24 cellular contexts compared by ENCODE assay signal in the genomic region with DNA sequence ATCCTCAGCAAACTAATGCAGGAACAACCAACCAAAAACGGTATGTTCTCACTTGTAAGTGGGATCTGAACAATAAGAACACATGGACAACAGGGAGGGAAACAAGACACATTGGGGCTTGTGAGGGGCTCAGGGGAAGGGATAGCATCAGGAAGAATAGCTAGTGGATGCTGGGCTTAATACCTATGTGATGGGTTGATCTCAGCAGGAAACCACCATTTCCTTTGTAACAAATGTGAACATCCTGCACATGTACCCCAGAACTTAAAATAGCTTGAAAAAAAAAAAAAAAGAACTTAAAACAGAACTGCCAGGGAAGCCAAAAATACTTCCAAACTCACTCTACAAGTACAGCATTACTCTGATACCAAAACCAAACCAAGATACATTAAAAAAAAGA. TPM values are rescaled to one million over a fixed set of nuclear protein-coding genes. Genes with fewer than 3 reads are reported as not detected.
DNase-seq lines count a peak whose midpoint lies in the region; ATAC-seq, FAIRE-seq and TF ChIP-seq lines count a peak whose summit lies in the region.
"Had no signal": no experiment of that assay in that cellular context is flagged by ENCODE, and none has a peak within 500 bp of the region (broad histone marks: within the 10 kb centered on the region; RNA-seq: fewer than 3 reads in every experiment).

No MANE protein-coding gene starts in this region.

- H3K27ac ChIP-seq in MM.1S (ENCODE audit: low read length) (peak overlapping the region; percentile 42; the same call in 1 of the 2 replicates), small intestine (ENCODE audit: low read depth in 1 of 2, low read length in 1 of 2) (no peak overlapping the region)
- H3K27ac ChIP-seq: A549, esophagus squamous epithelium, psoas muscle, skin epidermis, uterus had no signal

- H3K4me1 Mint-ChIP-seq in activated T-cell treated with anti-CD3 and anti-CD28 coated beads, Interleukin-2, amount 50 U/mL, for 24 hours (ENCODE audit: low read depth), result peaks cover 27% of the 10 kb centered on the region
- peaks cover 28% of the 10 kb centered on the region for H3K4me1 Mint-ChIP-seq in activated naive CD8-positive, alpha-beta T cell treated with anti-CD3 and anti-CD28 coated beads, Interleukin-2, amount 50 U/mL, for 24 hours

- no peaks in the 10 kb centered on the region for H3K9me3 ChIP-seq in MM.1S (replicated peaks; ENCODE audit: insufficient read depth, low read length)
- H3K9me3 ChIP-seq in small intestine (ENCODE audit: control insufficient read depth, low read depth), result no peaks in the 10 kb centered on the region
- no peaks in the 10 kb centered on the region for H3K9me3 ChIP-seq in HAP-1
- H3K9me3 ChIP-seq: A549, esophagus squamous epithelium, psoas muscle, uterus had no signal

- no peaks in the 10 kb centered on the region for H4K20me1 ChIP-seq in MM.1S (ENCODE audit: insufficient read depth, low read length)

- WGBS in small intestine, 3 donors, result 59 to 71% (median 70%) methylated on average over 1 of the region's 1 CpG

- DNase-seq in activated T-cell treated with anti-CD3 and anti-CD28 coated beads, Interleukin-2, amount 50 U/mL, for 24 hours, result no peak
- no peak for DNase-seq in activated T-cell treated with anti-CD3 and anti-CD28 coated beads, Interleukin-2, amount 50 U/mL, for 48 hours
- DNase-seq in MM.1S, result peak; percentile 75
- no peak for DNase-seq in activated naive CD8-positive, alpha-beta T cell treated with anti-CD3 and anti-CD28 coated beads, Interleukin-2, amount 50 U/mL, for 24 hours
- peak; percentile 42 for DNase-seq in small intestine
- DNase-seq in HAP-1 (ENCODE audit: low spot score in 2 of 2), result no peak
- DNase-seq: activated CD8-positive, alpha-beta memory T cell treated with anti-CD3 and anti-CD28 coated beads for 24 hours; activated effector memory CD4-positive, alpha-beta T cell treated with Interleukin-2 at 50 U/mL for 16 hours; aorta; effector CD4-positive, alpha-beta T cell; esophagus squamous epithelium; left cardiac atrium; NCI-H1436; NCI-H2171; OCI-M1; psoas muscle; Right ventricle myocardium superior; stimulated activated CD4-positive, alpha-beta T cell treated with anti-CD3 and anti-CD28 coated beads, Interleukin-4, amount 100 ng/mL, for 1 hour; uterus had no signal

- no peaks in the 10 kb centered on the region for H3K9me2 ChIP-seq in MM.1S (replicated peaks; ENCODE audit: insufficient read depth, low read length)

- peaks cover 19% of the 10 kb centered on the region for H3K4me1 ChIP-seq in MM.1S (ENCODE audit: low read length)
- no peaks in the 10 kb centered on the region for H3K4me1 ChIP-seq in small intestine (ENCODE audit: control insufficient read depth in 2 of 2, insufficient read depth in 1 of 2, low read depth in 1 of 2, low read length in 1 of 2)
- no peaks in the 10 kb centered on the region for H3K4me1 ChIP-seq in HAP-1
- H3K4me1 ChIP-seq: A549, esophagus squamous epithelium, psoas muscle, uterus had no signal

- no peak for TF ChIP-seq CTCF in MM.1S (IDR thresholded peaks at IDR 0.05; ENCODE audit: low read length)

- peaks cover 2% of the 10 kb centered on the region for H3K36me3 Mint-ChIP-seq in activated T-cell treated with anti-CD3 and anti-CD28 coated beads, Interleukin-2, amount 50 U/mL, for 24 hours (ENCODE audit: low read depth)
- peaks cover 6% of the 10 kb centered on the region for H3K36me3 Mint-ChIP-seq in activated naive CD8-positive, alpha-beta T cell treated with anti-CD3 and anti-CD28 coated beads, Interleukin-2, amount 50 U/mL, for 24 hours (ENCODE audit: low read depth)
- H3K36me3 Mint-ChIP-seq: CD14-positive monocyte had no signal

- H3K4me3 ChIP-seq in MM.1S (ENCODE audit: low read length) (peak overlapping the region; percentile 21), small intestine (ENCODE audit: low read depth in 1 of 2, low read length in 2 of 2) (no peak overlapping the region), HAP-1 (no peak overlapping the region)
- H3K4me3 ChIP-seq: A549, esophagus squamous epithelium, psoas muscle, skin epidermis, uterus had no signal

- H3K36me3 ChIP-seq in MM.1S (replicated peaks; ENCODE audit: insufficient read depth, low read length) (no peaks in the 10 kb centered on the region), small intestine (ENCODE audit: control insufficient read depth in 2 of 2, insufficient read depth in 2 of 2, low read length in 2 of 2) (no peaks in the 10 kb centered on the region), HAP-1 (replicated peaks) (no peaks in the 10 kb centered on the region)
- H3K36me3 ChIP-seq: esophagus squamous epithelium, uterus had no signal

- no peaks in the 10 kb centered on the region for H3K27me3 ChIP-seq in MM.1S (replicated peaks; ENCODE audit: insufficient read depth, low read length)
- no peaks in the 10 kb centered on the region for H3K27me3 ChIP-seq in small intestine (ENCODE audit: control insufficient read depth in 2 of 2, insufficient read depth in 2 of 2, low read length in 2 of 2)
- no peaks in the 10 kb centered on the region for H3K27me3 ChIP-seq in HAP-1 (ENCODE audit: low read depth)
- H3K27me3 ChIP-seq: esophagus squamous epithelium, uterus had no signal

- peak overlapping the region; percentile 64 for H3K4me2 ChIP-seq in MM.1S (ENCODE audit: low read depth, low read length)
- H3K4me2 ChIP-seq: A549 had no signal

- H3K4me3 Mint-ChIP-seq in activated T-cell treated with anti-CD3 and anti-CD28 coated beads, Interleukin-2, amount 50 U/mL, for 24 hours, result no peak overlapping the region
- H3K4me3 Mint-ChIP-seq in activated naive CD8-positive, alpha-beta T cell treated with anti-CD3 and anti-CD28 coated beads, Interleukin-2, amount 50 U/mL, for 24 hours, result no peak overlapping the region
- H3K4me3 Mint-ChIP-seq: CD14-positive monocyte had no signal

- peak overlapping the region; percentile 11 for H3K27ac Mint-ChIP-seq in activated T-cell treated with anti-CD3 and anti-CD28 coated beads, Interleukin-2, amount 50 U/mL, for 24 hours
- peak overlapping the region; percentile 10 for H3K27ac Mint-ChIP-seq in activated naive CD8-positive, alpha-beta T cell treated with anti-CD3 and anti-CD28 coated beads, Interleukin-2, amount 50 U/mL, for 24 hours

- H3K9ac ChIP-seq in MM.1S (ENCODE audit: low read length), result no peak overlapping the region

- H3K79me2 ChIP-seq in MM.1S (ENCODE audit: low read length), result no peaks in the 10 kb centered on the region

- ATAC-seq in activated naive CD8-positive, alpha-beta T cell treated with anti-CD3 and anti-CD28 coated beads, Interleukin-2, amount 50 U/mL, for 24 hours, result no peak
- ATAC-seq in GM21447 (IDR thresholded peaks at IDR 0.05; ENCODE audit: unreplicated experiment) (no peak), HG03442 (IDR thresholded peaks at IDR 0.05; ENCODE audit: unreplicated experiment) (no peak)
- ATAC-seq: A549, left cardiac atrium, psoas muscle had no signal

- in situ Hi-C loops in HAP-1 (cut with MboI; ENCODE audit: low sequenced_read_pairs), result no loop called here

- H3F3A ChIP-seq in MM.1S (ENCODE audit: insufficient read depth, low read length), result no peaks in the 10 kb centered on the region

- H3K9me3 Mint-ChIP-seq in activated T-cell treated with anti-CD3 and anti-CD28 coated beads, Interleukin-2, amount 50 U/mL, for 24 hours, result peaks cover 22% of the 10 kb centered on the region
- peaks cover 24% of the 10 kb centered on the region for H3K9me3 Mint-ChIP-seq in activated naive CD8-positive, alpha-beta T cell treated with anti-CD3 and anti-CD28 coated beads, Interleukin-2, amount 50 U/mL, for 24 hours

- H2AFZ ChIP-seq in MM.1S (ENCODE audit: low read length), result no peak overlapping the region; the same call in 1 of the 2 replicates

- no peaks in the 10 kb centered on the region for H3K27me3 Mint-ChIP-seq in activated T-cell treated with anti-CD3 and anti-CD28 coated beads, Interleukin-2, amount 50 U/mL, for 24 hours
- no peaks in the 10 kb centered on the region for H3K27me3 Mint-ChIP-seq in activated naive CD8-positive, alpha-beta T cell treated with anti-CD3 and anti-CD28 coated beads, Interleukin-2, amount 50 U/mL, for 24 hours

- no peak for FAIRE-seq in small intestine (lab: Jason Lieb, UNC)
- FAIRE-seq: A549 had no signal

RNA-seq across cellular contexts. Expression of gene CASP4, which starts 33.8 kb away (rescaled TPM):
- polyA plus RNA-seq in small intestine, result 100 to 1,000 TPM in 1 of 3 donors, 10 to 100 TPM in 2; 82.8 to 113 (median 86.8) TPM

RNA-seq across cellular contexts. Expression of gene CASP12, which starts 36.3 kb away (rescaled TPM):
- polyA plus RNA-seq in small intestine, result under 1 TPM in 1 of 3 donors, not detected in 2; 0.18 TPM
- polyA plus RNA-seq: A549, CD14-positive monocyte had no signal

Comparison
In these comparisons a context has a peak if more than half of its experiments do, and no peak if none do; other contexts are left out.
1. DNase-seq: peak in MM.1S (single experiment) and small intestine (single experiment); none in activated T-cell treated with anti-CD3 and anti-CD28 coated beads, Interleukin-2, amount 50 U/mL, for 24 hours (single experiment), activated T-cell treated with anti-CD3 and anti-CD28 coated beads, Interleukin-2, amount 50 U/mL, for 48 hours (0 of 2), activated naive CD8-positive, alpha-beta T cell treated with anti-CD3 and anti-CD28 coated beads, Interleukin-2, amount 50 U/mL, for 24 hours (single experiment) and HAP-1 (0 of 2).